In the genomic region with DNA sequence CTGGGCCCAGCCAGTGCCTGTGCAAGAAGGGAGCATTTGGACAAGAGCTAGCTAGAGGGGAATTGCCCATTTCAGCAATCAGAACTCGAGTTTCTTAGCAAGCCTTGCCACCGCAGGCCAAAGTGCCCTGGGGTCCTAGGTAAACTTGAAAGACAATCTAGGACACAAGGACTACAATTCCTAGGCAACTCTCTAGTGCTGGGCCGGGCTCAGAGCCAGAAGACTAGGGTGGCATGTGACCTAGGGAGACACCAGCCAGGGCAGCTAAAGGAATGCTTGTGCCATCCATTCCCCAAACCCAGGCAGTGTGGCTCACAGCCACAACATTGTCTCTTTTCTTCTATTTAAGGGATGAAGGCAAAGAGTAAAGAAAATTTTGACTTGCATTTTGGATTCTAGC, we compare ENCODE assay signal across 17 cellular contexts.
DNase-seq lines count a peak whose midpoint lies in the region; ATAC-seq, FAIRE-seq and TF ChIP-seq lines count a peak whose summit lies in the region.
"Had no signal": no experiment of that assay in that cellular context is flagged by ENCODE, and none has a peak within 500 bp of the region (broad histone marks: within the 10 kb centered on the region; RNA-seq: fewer than 3 reads in every experiment).

No MANE protein-coding gene starts in this region.

- DNase-seq in heart left ventricle = peak in 3 of 5 donors; percentile 13 to 49 (median 19)
- no peak for DNase-seq in right atrium auricular region (ENCODE audit: low spot score)
- no peak for DNase-seq in H1 (ENCODE audit: low read depth in 1 of 2, low spot score in 2 of 2)
- DNase-seq in medulla oblongata (ENCODE audit: extremely low spot score) = peak; percentile 12
- peak; percentile 41 to 64 for DNase-seq in thyroid gland
- DNase-seq in NCI-H2171 treated with DMSO at 0.1 percent for 48 hours (lab: John Stamatoyannopoulos, UW) = no peak
- no peak for DNase-seq in activated T-cell treated with anti-CD3 and anti-CD28 coated beads, Interleukin-2, amount 50 U/mL, for 1 hour
- DNase-seq: 8988T; CD4-positive, alpha-beta memory T cell; DMS153; DMS79; GDM1; H9 had no signal

- CTCF ChIA-PET in H1 (lab: Charles Lee; ENCODE audit: partially characterized antibody) = interaction anchor here (1.1 to 1.5 kb wide), 3 partner anchors 11 to 423 kb away, joined by 3 read pairs; no protein-coding TSS in a partner anchor

- peak overlapping the region; percentile 88 for H2AFZ ChIP-seq in H1 (ENCODE audit: low read length)
- H2AFZ ChIP-seq: GM23338 had no signal

- TF ChIP-seq POLR2A in heart left ventricle (IDR thresholded peaks at IDR 0.05) (no peak), H1 (IDR thresholded peaks at IDR 0.05; ENCODE audit: control extremely low read depth in 1 of 2, low read depth in 2 of 2, low read length in 2 of 2) (no peak), thyroid gland (IDR thresholded peaks at IDR 0.05) (no peak)

- H2BK120ac ChIP-seq in H1 (replicated peaks; ENCODE audit: low read depth, low read length) = no peak overlapping the region

- H4K8ac ChIP-seq in H1 (ENCODE audit: extremely low read depth, insufficient read depth, low read length) = no peak overlapping the region

- WGBS in heart left ventricle, 4 donors = 59 to 83% (median 77%) methylated on average over 3 of the region's 3 CpGs
- 87% methylated on average over 3 of the region's 3 CpGs; no CpG with 5 or more reads in 1 of the 2 experiments for WGBS in H1 (ENCODE audit: extremely low coverage in 1 of 2, insufficient coverage in 1 of 2, insufficient read length in 1 of 2, insufficient replicate concordance in 2 of 2, low coverage in 1 of 2, low lambda C conversion rate in 2 of 2, missing lambda C conversion rate in 1 of 2), 2 experiments
- WGBS in thyroid gland, 2 donors = 48 to 67% methylated on average over 3 of the region's 3 CpGs

- H4K91ac ChIP-seq in H1 (replicated peaks; ENCODE audit: insufficient read length, low read length) = no peak overlapping the region

- ATAC-seq in heart left ventricle = peak in 1 of 4 donors; percentile 73
- ATAC-seq: GM23338 had no signal

- no peak for TF ChIP-seq CTCF in heart left ventricle (IDR thresholded peaks at IDR 0.05)
- no peak for TF ChIP-seq CTCF in right atrium auricular region (IDR thresholded peaks at IDR 0.05)
- no peak for TF ChIP-seq CTCF in H1 (IDR thresholded peaks at IDR 0.05; ENCODE audit: control extremely low read depth in 1 of 3, insufficient read depth in 1 of 3, low read depth in 1 of 3, low read length in 3 of 3)
- TF ChIP-seq CTCF in thyroid gland (IDR thresholded peaks at IDR 0.05) = no peak

- H3K18ac ChIP-seq in H1 (ENCODE audit: extremely low read depth, low read length) = no peak overlapping the region

- no peak overlapping the region for H3K9ac ChIP-seq in H1 (replicated peaks in 1 of 4; ENCODE audit: extremely low read depth in 1 of 4, low read depth in 3 of 4, low read length in 3 of 4)
- H3K9ac ChIP-seq: BLaER1 had no signal

- H2BK5ac ChIP-seq in H1 (ENCODE audit: low read depth, low read length) = no peak overlapping the region

- no peak for FAIRE-seq in H1 (lab: Jason Lieb, UNC)
- FAIRE-seq: GM12892, GM18507 had no signal

- H3K4me1 ChIP-seq in heart left ventricle (no peaks in the 10 kb centered on the region), right atrium auricular region (no peaks in the 10 kb centered on the region), H1 (replicated peaks in 1 of 4; ENCODE audit: control insufficient read depth in 3 of 4, insufficient read depth in 4 of 4, low read length in 3 of 4) (no peaks in the 10 kb centered on the region), thyroid gland (no peaks in the 10 kb centered on the region)
- H3K4me1 ChIP-seq: BLaER1 had no signal

- H3K23me2 ChIP-seq in H1 (ENCODE audit: low read depth, low read length) = no peaks in the 10 kb centered on the region

- no peak overlapping the region for H2BK12ac ChIP-seq in H1 (ENCODE audit: low read depth, low read length)

- TF ChIP-seq RAD21 in H1 (IDR thresholded peaks at IDR 0.05 in 1 of 2, conservative IDR thresholded peaks at IDR 0.05 in 1 of 2; ENCODE audit: low read depth in 2 of 2, low read length in 2 of 2) = no peak

- no peaks in the 10 kb centered on the region for H3K27me3 ChIP-seq in heart left ventricle
- no peaks in the 10 kb centered on the region for H3K27me3 ChIP-seq in right atrium auricular region
- no peaks in the 10 kb centered on the region for H3K27me3 ChIP-seq in H1 (replicated peaks in 1 of 4; ENCODE audit: control insufficient read depth in 3 of 4, extremely low read depth in 1 of 4, insufficient read depth in 3 of 4, low read length in 3 of 4)
- H3K27me3 ChIP-seq in thyroid gland = no peaks in the 10 kb centered on the region
- H3K27me3 ChIP-seq: BLaER1 had no signal

- POLR2A ChIA-PET in H1 (lab: Charles Lee; ENCODE audit: partially characterized antibody) = no interaction called here

- no peak overlapping the region for H2BK15ac ChIP-seq in H1 (ENCODE audit: low read length)

- H3K4me3 ChIP-seq in heart left ventricle (no peak overlapping the region), right atrium auricular region (no peak overlapping the region), H1 (ENCODE audit: extremely low read depth in 1 of 4, insufficient read depth in 2 of 4, low read depth in 3 of 4, low read length in 4 of 4) (no peak overlapping the region), thyroid gland (replicated peaks in 1 of 3) (no peak overlapping the region)
- H3K4me3 ChIP-seq: BLaER1, GM23338 had no signal

- H2BK20ac ChIP-seq in H1 (ENCODE audit: low read length) = no peak overlapping the region

- H3K9me3 ChIP-seq in heart left ventricle (peaks cover 0 to 6% (median 0%) of the 10 kb centered on the region in 12 donors), right atrium auricular region (no peaks in the 10 kb centered on the region), H1 (ENCODE audit: insufficient read depth in 2 of 2, low read depth in 1 of 2, low read length in 1 of 2) (peaks cover 4 to 9% of the 10 kb centered on the region in 2 experiments; a peak in 2 of 4 replicates), thyroid gland (no peaks in the 10 kb centered on the region)

- intact Hi-C loops in heart left ventricle (cut with DNase I) (no loop called here), thyroid gland (cut with DNase I) (no loop called here)

- no peak overlapping the region for H3K23ac ChIP-seq in H1 (ENCODE audit: insufficient read length)

- no peaks in the 10 kb centered on the region for H3K79me1 ChIP-seq in H1 (ENCODE audit: low read depth, low read length)

- H3K56ac ChIP-seq in H1 (replicated peaks; ENCODE audit: insufficient read length, low read depth, low read length) = no peak overlapping the region

- no peaks in the 10 kb centered on the region for H4K20me1 ChIP-seq in H1 (replicated peaks in 1 of 2; ENCODE audit: control insufficient read depth in 1 of 2, insufficient read depth in 2 of 2, low read length in 2 of 2)
- H4K20me1 ChIP-seq: BLaER1 had no signal

- no peaks in the 10 kb centered on the region for H3K79me2 ChIP-seq in H1 (ENCODE audit: control insufficient read depth in 1 of 2, insufficient read depth in 2 of 2, low read length in 2 of 2)

- TF ChIP-seq EP300 in H1 (IDR thresholded peaks at IDR 0.05; ENCODE audit: borderline replicate concordance in 1 of 2, low read depth in 2 of 2, low read length in 2 of 2) = no peak

- 0 out of 2 replicates have a peak overlapping the region, but pooled peaks have one; percentile 6 for H2AK5ac ChIP-seq in H1 (ENCODE audit: low read depth, low read length)

- no peak overlapping the region for H3K4ac ChIP-seq in H1 (replicated peaks; ENCODE audit: insufficient read length, low read depth, low read length)

- H4K5ac ChIP-seq in H1 (ENCODE audit: insufficient read length, low read depth, low read length) = no peak overlapping the region

- H3K4me2 ChIP-seq in H1 (ENCODE audit: insufficient read depth in 1 of 2, low read depth in 2 of 2, low read length in 2 of 2) = no peak overlapping the region
- H3K4me2 ChIP-seq: BLaER1, GM23338 had no signal

- no peak overlapping the region for H3K14ac ChIP-seq in H1 (ENCODE audit: insufficient read length)

- H3K27ac ChIP-seq in heart left ventricle (no peak overlapping the region), right atrium auricular region (no peak overlapping the region), H1 (ENCODE audit: low read depth, low read length) (no peak overlapping the region), thyroid gland (no peak overlapping the region)
- H3K27ac ChIP-seq: BLaER1 had no signal

- H3K36me3 ChIP-seq in heart left ventricle = no peaks in the 10 kb centered on the region
- no peaks in the 10 kb centered on the region for H3K36me3 ChIP-seq in right atrium auricular region
- no peaks in the 10 kb centered on the region; a peak in 1 of 8 replicates for H3K36me3 ChIP-seq in H1 (ENCODE audit: control insufficient read depth in 2 of 4, insufficient read depth in 4 of 4, low read length in 3 of 4)
- no peaks in the 10 kb centered on the region for H3K36me3 ChIP-seq in thyroid gland
- H3K36me3 ChIP-seq: BLaER1 had no signal

TF ChIP-seq in H1, 55 proteins besides CTCF, POLR2A, EP300 and RAD21:
- no peak for TF ChIP-seq RNF2 (IDR thresholded peaks at IDR 0.05; ENCODE audit: borderline replicate concordance, low read depth, low read length, missing control alignments, poor library complexity, severe bottlenecking)
- TF ChIP-seq POU5F1 (IDR thresholded peaks at IDR 0.05; ENCODE audit: low read depth, low read length) = no peak
- TF ChIP-seq TEAD4 (IDR thresholded peaks at IDR 0.05; ENCODE audit: low read depth, low read length) = no peak

Comparison
In these comparisons a context has a peak if more than half of its experiments do, and no peak if none do; other contexts are left out.
1. DNase-seq: peak in heart left ventricle (3 of 5), medulla oblongata (single experiment) and thyroid gland (2 of 2); none in right atrium auricular region (single experiment), H1 (0 of 2), NCI-H2171 treated with DMSO at 0.1 percent for 48 hours (single experiment) and activated T-cell treated with anti-CD3 and anti-CD28 coated beads, Interleukin-2, amount 50 U/mL, for 1 hour (single experiment).